Comparison of ENCODE assay signal across 25 cellular contexts in genomic region chr9:95327239-95327865, GRCh38. TPM values are rescaled to one million over a fixed set of nuclear protein-coding genes. Genes with fewer than 3 reads are reported as not detected.
DNase-seq lines count a peak whose midpoint lies in the region; ATAC-seq, FAIRE-seq and TF ChIP-seq lines count a peak whose summit lies in the region.
"Had no signal": no experiment of that assay in that cellular context is flagged by ENCODE, and none has a peak within 500 bp of the region (broad histone marks: within the 10 kb centered on the region; RNA-seq: fewer than 3 reads in every experiment).

No MANE protein-coding gene starts in this region.

- no peaks in the 10 kb centered on the region for H3K9me3 Mint-ChIP-seq in MCF 10A (ENCODE audit: unreplicated experiment)

- H3K4me1 Mint-ChIP-seq in MCF 10A (ENCODE audit: insufficient read depth, unreplicated experiment), result no peaks in the 10 kb centered on the region
- H3K4me1 Mint-ChIP-seq: CD8-positive, alpha-beta memory T cell; T-helper 17 cell had no signal

- POLR2A ChIA-PET in MCF 10A (lab: Yijun Ruan, JAX), result interaction anchor here (0.8 kb wide), 1 partner anchor 10 kb away, joined by 5 read pairs; no protein-coding TSS in a partner anchor

- no TSS peak for BruUV-seq in MCF 10A (replicated peaks; lab: Mats Ljungman, UMichigan)

- H3K27me3 ChIP-seq in breast epithelium, result no peaks in the 10 kb centered on the region

- H3K4me1 ChIP-seq in breast epithelium, result no peaks in the 10 kb centered on the region

- no peaks in the 10 kb centered on the region for H3K36me3 Mint-ChIP-seq in MCF 10A (ENCODE audit: insufficient read depth, unreplicated experiment)

- CTCF ChIA-PET in MCF 10A (lab: Yijun Ruan, JAX), result interaction anchor here (0.7 to 1.0 kb wide), 2 partner anchors 197 to 217 kb away, joined by 3 to 4 read pairs; no protein-coding TSS in a partner anchor

- no peak overlapping the region for H3K27ac Mint-ChIP-seq in MCF 10A (ENCODE audit: low read depth, unreplicated experiment)
- H3K27ac Mint-ChIP-seq: CD8-positive, alpha-beta memory T cell; HFFc6; T-helper 17 cell had no signal

- TF ChIP-seq CTCF in MCF 10A (IDR thresholded peaks at IDR 0.05; ENCODE audit: unreplicated experiment) (no peak), breast epithelium (IDR thresholded peaks at IDR 0.05) (no peak)

- no peak for ATAC-seq in GM21737 (IDR thresholded peaks at IDR 0.05; ENCODE audit: unreplicated experiment)
- ATAC-seq: PC-3, T-helper 17 cell had no signal

- peak; percentile 5 for DNase-seq in MCF 10A (ENCODE audit: unreplicated experiment)
- no peak for DNase-seq in breast epithelium (ENCODE audit: low spot score in 2 of 2)
- peak; percentile 6 for DNase-seq in OCI-M1 (lab: John Stamatoyannopoulos, UW)
- no peak for DNase-seq in activated CD4-positive, CD25-positive, alpha-beta regulatory T cell treated with anti-CD3 and anti-CD28 coated beads, Interleukin-2, amount 50 U/mL, for 72 hours
- no peak for DNase-seq in NCI-H524 (lab: John Stamatoyannopoulos, UW)
- DNase-seq: CD8-positive, alpha-beta memory T cell; DMS79 treated with DMSO at 0.1 percent for 48 hours; H7; HFFc6; NCI-H1092; NCI-H1436 treated with DMSO at 0.1 percent for 48 hours; NCI-H2029 treated with DMSO at 0.1 percent for 48 hours; NCI-H2171; NCI-H526; PC-3; RPMI8226; SHP77 treated with DMSO at 0.1 percent for 48 hours; SW 1271; T-helper 17 cell had no signal

- H3K36me3 ChIP-seq in breast epithelium, result no peaks in the 10 kb centered on the region

- H3K27me3 Mint-ChIP-seq in MCF 10A (ENCODE audit: insufficient read depth, unreplicated experiment), result no peaks in the 10 kb centered on the region

- H3K27ac ChIP-seq in breast epithelium, result no peak overlapping the region
- H3K27ac ChIP-seq: C4-2B, SK-N-MC had no signal

- no peak overlapping the region for H3K4me3 ChIP-seq in breast epithelium
- H3K4me3 ChIP-seq: SK-N-MC had no signal

- intact Hi-C loops in MCF 10A (cut with micrococcal nuclease), result no loop called here
- intact Hi-C loops in breast epithelium (cut with DNase I; ENCODE audit: low total_unique reads), result no loop called here

- peak; percentile 76 for FAIRE-seq in endometrium (lab: Jason Lieb, UNC)
- FAIRE-seq: GM12892, GM18507 had no signal

- H3K4me3 Mint-ChIP-seq in MCF 10A (ENCODE audit: unreplicated experiment), result no peak overlapping the region
- H3K4me3 Mint-ChIP-seq: CD8-positive, alpha-beta memory T cell; HFFc6; T-helper 17 cell had no signal

- no peak for TF ChIP-seq POLR2A in breast epithelium (IDR thresholded peaks at IDR 0.05)

- peaks cover 7 to 17% of the 10 kb centered on the region in 2 donors for H3K9me3 ChIP-seq in breast epithelium

RNA-seq across cellular contexts. Expression of gene FANCC, which starts 9.8 kb away (rescaled TPM):
- total RNA-seq in MCF 10A (2022), result 9.6 and 12.1 TPM in 2 replicates
- 10 to 100 TPM in 1 of 3 donors, 1 to 10 TPM in 2; 4.2 to 11.4 (median 9.2) TPM for total RNA-seq in breast epithelium

Comparison
In these comparisons a context has a peak if more than half of its experiments do, and no peak if none do; other contexts are left out.
1. DNase-seq: peak in MCF 10A (single experiment) and OCI-M1 (single experiment); none in breast epithelium (0 of 2), activated CD4-positive, CD25-positive, alpha-beta regulatory T cell treated with anti-CD3 and anti-CD28 coated beads, Interleukin-2, amount 50 U/mL, for 72 hours (single experiment) and NCI-H524 (0 of 2).